ENCODE assay signal across 18 cellular contexts in genomic region chr17:51912939-51913338, GRCh38.
DNase-seq lines count a peak whose midpoint lies in the region; ATAC-seq and TF ChIP-seq lines count a peak whose summit lies in the region.
"Had no signal": no experiment of that assay in that cellular context is flagged by ENCODE, and none has a peak within 500 bp of the region (broad histone marks: within the 10 kb centered on the region; RNA-seq: fewer than 3 reads in every experiment).

No MANE protein-coding gene starts in this region.

- no peaks in the 10 kb centered on the region; a peak in 1 of 7 replicates for H3K36me3 Mint-ChIP-seq in H9 (ENCODE audit: insufficient read depth in 1 of 3, low read depth in 3 of 3)
- H3K36me3 Mint-ChIP-seq in WTC11, result peaks cover 53% of the 10 kb centered on the region
- H3K36me3 Mint-ChIP-seq: CD8-positive, alpha-beta T cell; IgD-negative memory B cell had no signal

- H2BK120ac ChIP-seq in H9 (ENCODE audit: low read depth, low read length, poor library complexity, severe bottlenecking) (no peak overlapping the region), mesendoderm (ENCODE audit: low read depth, low read length) (no peak overlapping the region)

- CTCF ChIA-PET in WTC11 (lab: Charles Lee), result no interaction called here
- CTCF ChIA-PET in mammary epithelial cell (lab: Charles Lee; ENCODE audit: low non-redundant PET), result no interaction called here

- BruUV-seq in mammary epithelial cell (replicated peaks; lab: Mats Ljungman, UMichigan), result no TSS peak

- H3K79me1 ChIP-seq in H9 (ENCODE audit: insufficient read depth, low read depth, low read length, poor library complexity, severe bottlenecking) (no peaks in the 10 kb centered on the region), mesendoderm (ENCODE audit: low read length) (no peaks in the 10 kb centered on the region)

- H4K8ac ChIP-seq in H9 (replicated peaks; ENCODE audit: insufficient read length, low read depth, low read length) (no peak overlapping the region), mesendoderm (ENCODE audit: low read depth, low read length) (no peak overlapping the region)

- H3K4me1 Mint-ChIP-seq in H9, result peaks cover 37 to 43% of the 10 kb centered on the region in 2 experiments
- H3K4me1 Mint-ChIP-seq in WTC11, result peaks cover 30% of the 10 kb centered on the region
- H3K4me1 Mint-ChIP-seq: B cell, IgD-negative memory B cell had no signal

- ATAC-seq in WTC11 (peak; percentile 73), HG02588 (IDR thresholded peaks at IDR 0.05; ENCODE audit: unreplicated experiment) (no peak)
- ATAC-seq: CD8-positive, alpha-beta T cell; HepG2 had no signal

- H3K9me3 Mint-ChIP-seq in H9 (no peaks in the 10 kb centered on the region), WTC11 (peaks cover 76% of the 10 kb centered on the region)
- H3K9me3 Mint-ChIP-seq: CD8-positive, alpha-beta T cell had no signal

- POLR2A ChIA-PET in WTC11 (lab: Charles Lee), result no interaction called here

- H3K23ac ChIP-seq in H9 (ENCODE audit: insufficient read length, low read depth, low read length), result no peak overlapping the region
- H3K23ac ChIP-seq in mesendoderm (ENCODE audit: low read length), result no peak overlapping the region

- peak overlapping the region in 2 of 3 experiments; percentile 58 to 83; a peak in 4 of 7 replicates for H3K27ac Mint-ChIP-seq in H9
- no peak overlapping the region for H3K27ac Mint-ChIP-seq in WTC11
- H3K27ac Mint-ChIP-seq: B cell; CD8-positive, alpha-beta T cell had no signal

- DNase-seq in H9, result peak; percentile 53
- no peak for DNase-seq in WTC11 (ENCODE audit: low spot score)
- DNase-seq in iPS DF 19.7 (ENCODE audit: low read depth, low spot score), result peak; percentile 30
- peak; percentile 66 for DNase-seq in mesendoderm
- DNase-seq in NCI-H2081 treated with DMSO at 0.1 percent for 48 hours (lab: John Stamatoyannopoulos, UW), result no peak
- DNase-seq in mammary epithelial cell, result no peak
- no peak for DNase-seq in NCI-H345 treated with DMSO at 0.1 percent for 48 hours (lab: John Stamatoyannopoulos, UW; ENCODE audit: unreplicated experiment)
- DNase-seq: Calu3; CD8-positive, alpha-beta T cell; DMS79 treated with DMSO at 0.1 percent for 48 hours; GF-D8; KBM-7 had no signal

- peak overlapping the region in 1 of 2 experiments; percentile 57; a peak in 2 of 5 replicates for H3K4me3 Mint-ChIP-seq in H9
- H3K4me3 Mint-ChIP-seq in WTC11, result peak overlapping the region; percentile 16; the same call in 1 of the 2 replicates
- H3K4me3 Mint-ChIP-seq: B cell; CD8-positive, alpha-beta T cell; IgD-negative memory B cell had no signal

- no peaks in the 10 kb centered on the region for H3K9me3 ChIP-seq in H9 (ENCODE audit: control insufficient read depth, low read depth, low read length)
- H3K9me3 ChIP-seq in mammary epithelial cell (replicated peaks; ENCODE audit: insufficient read depth, low read length), result no peaks in the 10 kb centered on the region
- H3K9me3 ChIP-seq: BLaER1 treated with 17β-estradiol and CSF1 and Interleukin-3, amounts not matched to agents 10 nM and 100 nM had no signal

- no peak overlapping the region for H2AK5ac ChIP-seq in H9 (ENCODE audit: insufficient read length, low read length)
- H2AK5ac ChIP-seq in mesendoderm (ENCODE audit: low read length), result no peak overlapping the region

- no peak overlapping the region for H2BK15ac ChIP-seq in H9 (ENCODE audit: low read depth, low read length)
- no peak overlapping the region for H2BK15ac ChIP-seq in mesendoderm (replicated peaks; ENCODE audit: low read depth)

- H3K27ac ChIP-seq in H9 (ENCODE audit: insufficient read length, low read depth, low read length), result no peak overlapping the region
- no peak overlapping the region for H3K27ac ChIP-seq in mesendoderm (ENCODE audit: low read depth, low read length)
- H3K27ac ChIP-seq in mammary epithelial cell (ENCODE audit: insufficient read depth, low read depth, low read length), result no peak overlapping the region
- H3K27ac ChIP-seq: BLaER1 treated with 17β-estradiol and CSF1 and Interleukin-3, amounts not matched to agents 10 nM and 100 nM; HL-60 had no signal

- H4K5ac ChIP-seq in H9 (ENCODE audit: insufficient read length, low read depth, low read length) (no peak overlapping the region), mesendoderm (ENCODE audit: low read length) (no peak overlapping the region)

- TF ChIP-seq CTCF in H9 (conservative IDR thresholded peaks at IDR 0.05) (no peak), WTC11 (IDR thresholded peaks at IDR 0.05) (no peak), mammary epithelial cell (conservative IDR thresholded peaks at IDR 0.05 in 1 of 2, IDR thresholded peaks at IDR 0.05 in 1 of 2; ENCODE audit: extremely low read depth in 1 of 2, insufficient read depth in 1 of 2, low read depth in 1 of 2, low read length in 2 of 2) (no peak)

- H2BK20ac ChIP-seq in H9 (ENCODE audit: low read depth, low read length, poor library complexity, severe bottlenecking), result no peak overlapping the region

- H4K91ac ChIP-seq in H9 (ENCODE audit: insufficient read length, low read depth, low read length), result no peak overlapping the region

- no peak overlapping the region for H2AFZ ChIP-seq in H9 (ENCODE audit: low read length)
- no peak overlapping the region for H2AFZ ChIP-seq in mammary epithelial cell (ENCODE audit: low read depth, low read length)

- H2BK12ac ChIP-seq in H9 (ENCODE audit: insufficient read length, low read depth, low read length), result no peak overlapping the region

- H3T11ph ChIP-seq in H9 (ENCODE audit: low read length), result no peak overlapping the region

- dilution Hi-C loops in mammary epithelial cell (cut with HindIII; ENCODE audit: low sequenced_read_pairs), result no loop called here

- no peak overlapping the region for H2BK5ac ChIP-seq in H9 (ENCODE audit: insufficient read length, low read length)
- H2BK5ac ChIP-seq in mesendoderm (ENCODE audit: low read length), result no peak overlapping the region

- H3K14ac ChIP-seq in H9 (ENCODE audit: insufficient read depth, low read length), result no peak overlapping the region

- no peaks in the 10 kb centered on the region for H4K20me1 ChIP-seq in H9 (ENCODE audit: control insufficient read depth, insufficient read depth, insufficient read length)
- no peaks in the 10 kb centered on the region for H4K20me1 ChIP-seq in mammary epithelial cell (ENCODE audit: insufficient read depth, low read length)
- H4K20me1 ChIP-seq: BLaER1 treated with 17β-estradiol and CSF1 and Interleukin-3, amounts not matched to agents 10 nM and 100 nM had no signal

- H3K56ac ChIP-seq in H9 (ENCODE audit: insufficient read length, low read depth, low read length) (no peak overlapping the region), mesendoderm (ENCODE audit: low read length) (no peak overlapping the region)

- H3K79me2 ChIP-seq in H9 (ENCODE audit: insufficient read depth, low read length), result no peaks in the 10 kb centered on the region
- H3K79me2 ChIP-seq in mesendoderm (ENCODE audit: control insufficient read depth, insufficient read depth, low read length), result no peaks in the 10 kb centered on the region
- no peaks in the 10 kb centered on the region for H3K79me2 ChIP-seq in mammary epithelial cell (ENCODE audit: insufficient read depth, low read length)

- H3K27me3 Mint-ChIP-seq in H9 (ENCODE audit: low read depth), result no peaks in the 10 kb centered on the region
- no peaks in the 10 kb centered on the region for H3K27me3 Mint-ChIP-seq in WTC11 (ENCODE audit: low read depth)
- H3K27me3 Mint-ChIP-seq: B cell, IgD-negative memory B cell had no signal

- in situ Hi-C loops in mammary epithelial cell (cut with MboI; ENCODE audit: low sequenced_read_pairs in 2 of 2), result no loop called here

- no peaks in the 10 kb centered on the region for H3K23me2 ChIP-seq in H9 (ENCODE audit: insufficient read length, low read depth, low read length, poor library complexity, severe bottlenecking)

- H3K4me1 ChIP-seq in H9 (ENCODE audit: insufficient read depth, low read length) (peaks cover 4% of the 10 kb centered on the region; the same call in 1 of the 2 replicates), mesendoderm (ENCODE audit: control insufficient read depth, low read depth, low read length) (peaks cover 4% of the 10 kb centered on the region), mammary epithelial cell (ENCODE audit: insufficient read depth, low read length) (no peaks in the 10 kb centered on the region)

- H3K4me2 ChIP-seq in H9 (ENCODE audit: insufficient read depth, insufficient read length, low read length), result peak overlapping the region; percentile 6
- no peak overlapping the region for H3K4me2 ChIP-seq in mesendoderm (ENCODE audit: low read length)
- no peak overlapping the region for H3K4me2 ChIP-seq in mammary epithelial cell (ENCODE audit: insufficient read depth, low read depth, low read length)
- H3K4me2 ChIP-seq: BLaER1 treated with 17β-estradiol and CSF1 and Interleukin-3, amounts not matched to agents 10 nM and 100 nM had no signal

- H3K9ac ChIP-seq in H9 (ENCODE audit: extremely low read depth, insufficient read length, low read length), result no peak overlapping the region
- no peak overlapping the region for H3K9ac ChIP-seq in mesendoderm (ENCODE audit: low read length)
- no peak overlapping the region for H3K9ac ChIP-seq in mammary epithelial cell (ENCODE audit: insufficient read depth, low read length)
- H3K9ac ChIP-seq: BLaER1 treated with 17β-estradiol and CSF1 and Interleukin-3, amounts not matched to agents 10 nM and 100 nM had no signal

- H3K18ac ChIP-seq in H9 (ENCODE audit: insufficient read length, low read depth, low read length), result no peak overlapping the region
- no peak overlapping the region for H3K18ac ChIP-seq in mesendoderm (ENCODE audit: low read length)

- H3K4me3 ChIP-seq in mesendoderm (ENCODE audit: low read length), result no peak overlapping the region
- no peak overlapping the region for H3K4me3 ChIP-seq in mammary epithelial cell (replicated peaks in 1 of 3; ENCODE audit: insufficient read depth in 1 of 3, low read depth in 2 of 3, low read length in 3 of 3)
- H3K4me3 ChIP-seq: BLaER1 treated with 17β-estradiol and CSF1 and Interleukin-3, amounts not matched to agents 10 nM and 100 nM had no signal

- H3K4ac ChIP-seq in H9 (ENCODE audit: low read depth, low read length) (no peak overlapping the region), mesendoderm (ENCODE audit: low read depth, low read length) (no peak overlapping the region)

- no CpG with 5 or more reads among the region's 2 CpGs for WGBS in H9 (ENCODE audit: extremely low coverage, insufficient read length, low lambda C conversion rate)
- WGBS in mesendoderm (ENCODE audit: extremely low coverage, insufficient coverage, low lambda C conversion rate), result no CpG with 5 or more reads among the region's 2 CpGs
- WGBS in mammary epithelial cell (ENCODE audit: low coverage, missing lambda C conversion rate), result 0% methylated on average over 1 of the region's 2 CpGs

- intact Hi-C loops in mammary epithelial cell (cut with micrococcal nuclease), result no loop called here

- no peaks in the 10 kb centered on the region for H3K36me3 ChIP-seq in mesendoderm (ENCODE audit: control insufficient read depth, insufficient read depth, low read length)
- no peaks in the 10 kb centered on the region for H3K36me3 ChIP-seq in mammary epithelial cell (ENCODE audit: insufficient read depth, low read length)
- H3K36me3 ChIP-seq: BLaER1 treated with 17β-estradiol and CSF1 and Interleukin-3, amounts not matched to agents 10 nM and 100 nM had no signal

- no peaks in the 10 kb centered on the region for H3K27me3 ChIP-seq in H9 (ENCODE audit: insufficient read depth, low read length)
- no peaks in the 10 kb centered on the region for H3K27me3 ChIP-seq in mesendoderm (ENCODE audit: insufficient read depth, low read length, poor library complexity)
- H3K27me3 ChIP-seq in mammary epithelial cell (ENCODE audit: insufficient read depth, low read length), result no peaks in the 10 kb centered on the region
- H3K27me3 ChIP-seq: BLaER1 treated with 17β-estradiol and CSF1 and Interleukin-3, amounts not matched to agents 10 nM and 100 nM had no signal

Comparison
In these comparisons a context has a peak if more than half of its experiments do, and no peak if none do; other contexts are left out.
1. DNase-seq: peak in H9 (single experiment), iPS DF 19.7 (single experiment) and mesendoderm (single experiment); none in WTC11 (single experiment), NCI-H2081 treated with DMSO at 0.1 percent for 48 hours (single experiment), mammary epithelial cell (single experiment) and NCI-H345 treated with DMSO at 0.1 percent for 48 hours (single experiment).